1 cellular context compared by ENCODE assay signal in genomic region chr7:139482662-139483466, GRCh38.
TF ChIP-seq lines count a peak whose summit lies in the region.

No MANE protein-coding gene starts in this region.

TF ChIP-seq in H1, 55 proteins besides CTCF, POLR2A, EP300 and RAD21:
- TF ChIP-seq CBX8 (IDR thresholded peaks at IDR 0.05; ENCODE audit: borderline replicate concordance, low read depth, low read length) (no peak), ASH2L (IDR thresholded peaks at IDR 0.05; ENCODE audit: low read length) (peak; percentile 20), TAF7 (optimal IDR thresholded peaks at IDR 0.05; ENCODE audit: borderline replicate concordance, low read depth, low read length) (no peak), HDAC2 (IDR thresholded peaks at IDR 0.05; ENCODE audit: borderline replicate concordance in 1 of 2, low read depth in 2 of 2, low read length in 2 of 2) (peak in 1 of 2 experiments; percentile 65; a peak in 1 of 4 replicates), SUZ12 (IDR thresholded peaks at IDR 0.05; ENCODE audit: low read length) (peak; percentile 47; the same call in 1 of the 2 replicates), POU5F1 (IDR thresholded peaks at IDR 0.05; ENCODE audit: low read depth, low read length) (no peak), USF2 (IDR thresholded peaks at IDR 0.05; ENCODE audit: low read length) (peak; percentile 27; the same call in 1 of the 2 replicates), SIX5 (IDR thresholded peaks at IDR 0.05; ENCODE audit: low read depth, low read length) (no peak), SRF (IDR thresholded peaks at IDR 0.05; ENCODE audit: low read depth, low read length) (no peak), GABPA (IDR thresholded peaks at IDR 0.05; ENCODE audit: borderline replicate concordance, insufficient read depth, low read length) (0 out of 2 replicates have a peak, but pooled peaks have one; percentile 22), KDM4A (IDR thresholded peaks at IDR 0.05; ENCODE audit: low read depth, low read length, severe bottlenecking) (peak; percentile 91), BCL11A (IDR thresholded peaks at IDR 0.05; ENCODE audit: low read depth in 2 of 2, low read length in 2 of 2) (no peak), TBP (IDR thresholded peaks at IDR 0.05; ENCODE audit: low read depth, low read length) (peak; percentile 45; the same call in 1 of the 2 replicates), JUND (IDR thresholded peaks at IDR 0.05; ENCODE audit: low read length) (no peak), RNF2 (IDR thresholded peaks at IDR 0.05; ENCODE audit: borderline replicate concordance, low read depth, low read length, missing control alignments, poor library complexity, severe bottlenecking) (peak; percentile 53), MAX (IDR thresholded peaks at IDR 0.05) (peak; percentile 93), CHD1 (IDR thresholded peaks at IDR 0.05; ENCODE audit: low read depth, low read length) (no peak)
- TF ChIP-seq, protein P1, sequence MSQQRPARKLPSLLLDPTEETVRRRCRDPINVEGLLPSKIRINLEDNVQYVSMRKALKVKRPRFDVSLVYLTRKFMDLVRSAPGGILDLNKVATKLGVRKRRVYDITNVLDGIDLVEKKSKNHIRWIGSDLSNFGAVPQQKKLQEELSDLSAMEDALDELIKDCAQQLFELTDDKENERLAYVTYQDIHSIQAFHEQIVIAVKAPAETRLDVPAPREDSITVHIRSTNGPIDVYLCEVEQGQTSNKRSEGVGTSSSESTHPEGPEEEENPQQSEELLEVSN (IDR thresholded peaks at IDR 0.05) = peak; percentile 80
